ENCODE assay signal across 8 cellular contexts in genomic region chr12:42097971-42098370, GRCh38. TPM values are rescaled to one million over a fixed set of nuclear protein-coding genes. Genes with fewer than 3 reads are reported as not detected.
DNase-seq lines count a peak whose midpoint lies in the region; ATAC-seq and TF ChIP-seq lines count a peak whose summit lies in the region.

No MANE protein-coding gene starts in this region.

- no peaks in the 10 kb centered on the region for H3K9me3 ChIP-seq in heart left ventricle

- intact Hi-C loops in heart left ventricle (cut with DNase I), result no loop called here
- intact Hi-C loops in cardiac septum (cut with DNase I), result no loop called here
- intact Hi-C loops in sciatic nerve (cut with DNase I), result no loop called here

- H3K27me3 Mint-ChIP-seq in activated CD8-positive, alpha-beta T cell treated with anti-CD3 and anti-CD28 coated beads, Interleukin-2, amount 10 ng/mL, durations not matched to agents 7 days and 5 days (ENCODE audit: low read depth), result no peaks in the 10 kb centered on the region

- no peaks in the 10 kb centered on the region for H3K27me3 ChIP-seq in heart left ventricle

- 17 to 28% (median 21%) methylated on average over 5 of the region's 5 CpGs for WGBS in heart left ventricle, 4 donors

- H3K4me1 ChIP-seq in heart left ventricle, result peaks cover 0 to 39% (median 4%) of the 10 kb centered on the region in 12 donors

- peaks cover 0 to 19% (median 0%) of the 10 kb centered on the region in 9 donors for H3K36me3 ChIP-seq in heart left ventricle

- H3K4me3 ChIP-seq in heart left ventricle, result peak overlapping the region in 9 of 12 donors; percentile 25 to 54 (median 40)

- peak overlapping the region; percentile 77 for H3K4me3 Mint-ChIP-seq in activated CD8-positive, alpha-beta T cell treated with anti-CD3 and anti-CD28 coated beads, Interleukin-2, amount 10 ng/mL, durations not matched to agents 7 days and 5 days

- H3K36me3 Mint-ChIP-seq in activated CD8-positive, alpha-beta T cell treated with anti-CD3 and anti-CD28 coated beads, Interleukin-2, amount 10 ng/mL, durations not matched to agents 7 days and 5 days (ENCODE audit: low read depth), result peaks cover 25% of the 10 kb centered on the region

- no peak for DNase-seq in heart left ventricle
- no peak for DNase-seq in cardiac septum (ENCODE audit: low spot score)
- peak; percentile 27 for DNase-seq in activated CD8-positive, alpha-beta T cell treated with anti-CD3 and anti-CD28 coated beads, Interleukin-2, amount 10 ng/mL, durations not matched to agents 7 days and 5 days
- no peak for DNase-seq in sciatic nerve (ENCODE audit: low spot score)
- DNase-seq in glomerular visceral epithelial cell (ENCODE audit: extremely low spot score), result no peak
- no peak for DNase-seq in HuH-7.5 (ENCODE audit: low spot score)
- DNase-seq in NCI-H1436 (lab: John Stamatoyannopoulos, UW), result no peak

- CTCF ChIA-PET in activated CD8-positive, alpha-beta T cell treated with anti-CD3 and anti-CD28 coated beads, Interleukin-2, amount 10 ng/mL, durations not matched to agents 7 days and 5 days (lab: Charles Lee), result interaction anchor here (0.6 to 1.1 kb wide), 3 partner anchors 9 to 274 kb away, joined by 3 read pairs; no protein-coding TSS in a partner anchor

- TF ChIP-seq POLR2A in heart left ventricle (IDR thresholded peaks at IDR 0.05), result no peak

- peak overlapping the region; percentile 94 for H3K27ac Mint-ChIP-seq in activated CD8-positive, alpha-beta T cell treated with anti-CD3 and anti-CD28 coated beads, Interleukin-2, amount 10 ng/mL, durations not matched to agents 7 days and 5 days

- peak overlapping the region in 5 of 12 donors; percentile 21 to 86 (median 44) for H3K27ac ChIP-seq in heart left ventricle

- POLR2A ChIA-PET in activated CD8-positive, alpha-beta T cell treated with anti-CD3 and anti-CD28 coated beads, Interleukin-2, amount 10 ng/mL, durations not matched to agents 7 days and 5 days (lab: Charles Lee), result no interaction called here

- H3K4me1 Mint-ChIP-seq in activated CD8-positive, alpha-beta T cell treated with anti-CD3 and anti-CD28 coated beads, Interleukin-2, amount 10 ng/mL, durations not matched to agents 7 days and 5 days (ENCODE audit: low read depth), result peaks cover 38% of the 10 kb centered on the region

- TF ChIP-seq CTCF in heart left ventricle (IDR thresholded peaks at IDR 0.05), result no peak

- ATAC-seq in heart left ventricle, result peak in 3 of 4 donors; percentile 41 to 55 (median 45)
- peak; percentile 85 for ATAC-seq in HG03097 (IDR thresholded peaks at IDR 0.05; ENCODE audit: low FRiP score, unreplicated experiment)
- peak; percentile 78 for ATAC-seq in activated CD8-positive, alpha-beta T cell treated with anti-CD3 and anti-CD28 coated beads, Interleukin-2, amount 10 ng/mL, durations not matched to agents 7 days and 5 days
- peak; percentile 30 for ATAC-seq in sciatic nerve

- H3K9me3 Mint-ChIP-seq in activated CD8-positive, alpha-beta T cell treated with anti-CD3 and anti-CD28 coated beads, Interleukin-2, amount 10 ng/mL, durations not matched to agents 7 days and 5 days (ENCODE audit: insufficient read depth), result no peaks in the 10 kb centered on the region

RNA-seq across cellular contexts. Expression of gene GXYLT1, which starts 46.7 kb away (rescaled TPM):
- total RNA-seq in heart left ventricle (1 to 10 TPM; 3.9 to 8.3 (median 6.3) TPM), cardiac septum (6.5 TPM), sciatic nerve (19.5 TPM)
- polyA plus RNA-seq in heart left ventricle, result 1 to 10 TPM; 1.4 to 3.4 TPM
- 1 to 10 TPM; 7.5 to 9.0 TPM for total RNA-seq in activated CD8-positive, alpha-beta T cell treated with anti-CD3 and anti-CD28 coated beads, Interleukin-2, amount 10 ng/mL, durations not matched to agents 7 days and 5 days

Comparison
In these comparisons a context has a peak if more than half of its experiments do, and no peak if none do; other contexts are left out.
1. ATAC-seq: peak in every context shown above with its lines; median percentile 85 in HG03097; 78 in activated CD8-positive, alpha-beta T cell treated with anti-CD3 and anti-CD28 coated beads, Interleukin-2, amount 10 ng/mL, durations not matched to agents 7 days and 5 days; 45 in heart left ventricle; 30 in sciatic nerve.